In genomic region chr20:33332905-33333456, GRCh38 we compare ENCODE assay signal across 25 cellular contexts. TPM values are rescaled to one million over a fixed set of nuclear protein-coding genes. Genes with fewer than 3 reads are reported as not detected.
"Had no signal": no experiment of that assay in that cellular context is flagged by ENCODE, and none has a peak within 500 bp of the region (broad histone marks: within the 10 kb centered on the region; RNA-seq: fewer than 3 reads in every experiment).

No MANE protein-coding gene starts in this region.

- H3K4me3 ChIP-seq: esophagus squamous epithelium, gastroesophageal sphincter, hepatocyte, ovary, right atrium auricular region, suprapubic skin, thyroid gland, upper lobe of left lung, vagina had no signal

- H3K27ac ChIP-seq: epithelial cell of prostate, esophagus squamous epithelium, gastroesophageal sphincter, hepatocyte, neutrophil, ovary, right atrium auricular region, suprapubic skin, thyroid gland, upper lobe of left lung, vagina had no signal

- DNase-seq: cortex of kidney; effector memory CD4-positive, alpha-beta T cell; esophagus squamous epithelium; foreskin fibroblast; kidney glomerular epithelial cell; mammary epithelial cell; naive thymus-derived CD8-positive, alpha-beta T cell; ovary; small intestine; stimulated activated CD4-positive, alpha-beta T cell treated with anti-CD3 and anti-CD28 coated beads, Interleukin-12 subunit alpha, Interleukin-12 subunit beta, amount 100 ng/mL, for 4 hours; stimulated activated naive CD8-positive, alpha-beta T cell treated with anti-CD3 and anti-CD28 coated beads, Interleukin-15, Interleukin-2, amounts not matched to agents 100 U/mL and 50 U/mL, for 24 hours; thyroid gland had no signal

- H3K4me1 ChIP-seq: esophagus squamous epithelium, gastroesophageal sphincter, right atrium auricular region, suprapubic skin, thyroid gland, upper lobe of left lung, vagina had no signal

- ATAC-seq: gastroesophageal sphincter; left lobe of liver; naive thymus-derived CD8-positive, alpha-beta T cell; stimulated activated naive CD8-positive, alpha-beta T cell treated with anti-CD3 and anti-CD28 coated beads, Interleukin-15, Interleukin-2, amounts not matched to agents 100 U/mL and 50 U/mL, for 24 hours had no signal

- H3K9me3 ChIP-seq: esophagus squamous epithelium, gastroesophageal sphincter, neutrophil, ovary, right atrium auricular region, suprapubic skin, thyroid gland, upper lobe of left lung, vagina had no signal

- H3K27me3 ChIP-seq: ovary, right atrium auricular region, thyroid gland, upper lobe of left lung, vagina had no signal

- H3K36me3 ChIP-seq: esophagus squamous epithelium, gastroesophageal sphincter, neutrophil, ovary, right atrium auricular region, suprapubic skin, thyroid gland, upper lobe of left lung, vagina had no signal

RNA-seq across cellular contexts. Expression of gene BPIFB1, which starts 50.0 kb away (rescaled TPM):
- total RNA-seq: lower leg skin; mammary epithelial cell; mesenteric fat pad; mononuclear cell; naive thymus-derived CD8-positive, alpha-beta T cell; posterior vena cava; right atrium auricular region; suprapubic skin; thyroid gland; vagina had no signal
